1 cellular context compared by ENCODE assay signal in genomic region chr1:17438176-17438976, GRCh38.
A peak's percentile ranks its signal among the peaks of the same experiment; 100 is the strongest.
TF ChIP-seq lines count a peak whose summit lies in the region.

No MANE protein-coding gene starts in this region.

TF ChIP-seq in GM12878, 131 proteins besides CTCF, POLR2A, EP300 and RAD21 (continued from another document and continues in another):
- TF ChIP-seq, protein P1, sequence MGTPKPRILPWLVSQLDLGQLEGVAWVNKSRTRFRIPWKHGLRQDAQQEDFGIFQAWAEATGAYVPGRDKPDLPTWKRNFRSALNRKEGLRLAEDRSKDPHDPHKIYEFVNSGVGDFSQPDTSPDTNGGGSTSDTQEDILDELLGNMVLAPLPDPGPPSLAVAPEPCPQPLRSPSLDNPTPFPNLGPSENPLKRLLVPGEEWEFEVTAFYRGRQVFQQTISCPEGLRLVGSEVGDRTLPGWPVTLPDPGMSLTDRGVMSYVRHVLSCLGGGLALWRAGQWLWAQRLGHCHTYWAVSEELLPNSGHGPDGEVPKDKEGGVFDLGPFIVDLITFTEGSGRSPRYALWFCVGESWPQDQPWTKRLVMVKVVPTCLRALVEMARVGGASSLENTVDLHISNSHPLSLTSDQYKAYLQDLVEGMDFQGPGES (IDR thresholded peaks at IDR 0.05), result no peak
- TF ChIP-seq, protein P2, sequence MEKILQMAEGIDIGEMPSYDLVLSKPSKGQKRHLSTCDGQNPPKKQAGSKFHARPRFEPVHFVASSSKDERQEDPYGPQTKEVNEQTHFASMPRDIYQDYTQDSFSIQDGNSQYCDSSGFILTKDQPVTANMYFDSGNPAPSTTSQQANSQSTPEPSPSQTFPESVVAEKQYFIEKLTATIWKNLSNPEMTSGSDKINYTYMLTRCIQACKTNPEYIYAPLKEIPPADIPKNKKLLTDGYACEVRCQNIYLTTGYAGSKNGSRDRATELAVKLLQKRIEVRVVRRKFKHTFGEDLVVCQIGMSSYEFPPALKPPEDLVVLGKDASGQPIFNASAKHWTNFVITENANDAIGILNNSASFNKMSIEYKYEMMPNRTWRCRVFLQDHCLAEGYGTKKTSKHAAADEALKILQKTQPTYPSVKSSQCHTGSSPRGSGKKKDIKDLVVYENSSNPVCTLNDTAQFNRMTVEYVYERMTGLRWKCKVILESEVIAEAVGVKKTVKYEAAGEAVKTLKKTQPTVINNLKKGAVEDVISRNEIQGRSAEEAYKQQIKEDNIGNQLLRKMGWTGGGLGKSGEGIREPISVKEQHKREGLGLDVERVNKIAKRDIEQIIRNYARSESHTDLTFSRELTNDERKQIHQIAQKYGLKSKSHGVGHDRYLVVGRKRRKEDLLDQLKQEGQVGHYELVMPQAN (conservative IDR thresholded peaks at IDR 0.05), result 0 out of 2 replicates have a peak, but pooled peaks have one; percentile 63
- TF ChIP-seq BMI1 (IDR thresholded peaks at IDR 0.05; ENCODE audit: borderline replicate concordance) (no peak), KDM1A (IDR thresholded peaks at IDR 0.05; ENCODE audit: borderline replicate concordance) (no peak), FOXM1 (IDR thresholded peaks at IDR 0.05; ENCODE audit: low read depth, low read length) (no peak), IKZF1 (conservative IDR thresholded peaks at IDR 0.05) (peak; percentile 93), EZH2 (IDR thresholded peaks at IDR 0.05; ENCODE audit: borderline replicate concordance, control insufficient read depth, low read depth, low read length) (no peak), BCL11A (IDR thresholded peaks at IDR 0.05; ENCODE audit: low read depth, low read length) (no peak), KLF5 (IDR thresholded peaks at IDR 0.05; ENCODE audit: partially characterized antibody) (no peak), FOXK2 (IDR thresholded peaks at IDR 0.05) (no peak), MTA2 (IDR thresholded peaks at IDR 0.05; ENCODE audit: low read depth) (peak; percentile 40; the same call in 1 of the 2 replicates), WRNIP1 (IDR thresholded peaks at IDR 0.05; ENCODE audit: borderline replicate concordance, low read depth, low read length) (no peak), CBFB (IDR thresholded peaks at IDR 0.05; ENCODE audit: low read depth) (peak; percentile 55; the same call in 1 of the 2 replicates), TCF12 (IDR thresholded peaks at IDR 0.05; ENCODE audit: low read depth, low read length) (0 out of 2 replicates have a peak, but pooled peaks have one; percentile 27), NR2F1 (conservative IDR thresholded peaks at IDR 0.05) (peak; percentile 36), SIN3A (IDR thresholded peaks at IDR 0.05; ENCODE audit: low read depth, low read length) (peak; percentile 52; the same call in 1 of the 2 replicates), SPI1 (IDR thresholded peaks at IDR 0.05; ENCODE audit: borderline replicate concordance, insufficient read depth, low read depth, low read length) (peak; percentile 69), ZNF384 (IDR thresholded peaks at IDR 0.05; ENCODE audit: borderline replicate concordance, low read depth, low read length) (no peak), RUNX3 (IDR thresholded peaks at IDR 0.05; ENCODE audit: low read length) (peak; percentile 77), TCF3 (IDR thresholded peaks at IDR 0.05; ENCODE audit: borderline replicate concordance, insufficient read depth, low read depth, low read length) (no peak; the same call in 1 of the 2 replicates), SREBF1 (IDR thresholded peaks at IDR 0.05; ENCODE audit: low read length) (no peak), CHD2 (IDR thresholded peaks at IDR 0.05; ENCODE audit: borderline replicate concordance, low read depth, low read length) (peak; percentile 73), SREBF2 (IDR thresholded peaks at IDR 0.05; ENCODE audit: low read length) (no peak), ESRRA (IDR thresholded peaks at IDR 0.05; ENCODE audit: low read length) (no peak), RCOR1 (conservative IDR thresholded peaks at IDR 0.05; ENCODE audit: low read depth, low read length) (0 out of 2 replicates have a peak, but pooled peaks have one; percentile 22), SMAD5 (IDR thresholded peaks at IDR 0.05; ENCODE audit: low read depth) (no peak; the same call in 1 of the 2 replicates), MTA3 (IDR thresholded peaks at IDR 0.05; ENCODE audit: borderline replicate concordance, low read length) (no peak; the same call in 1 of the 2 replicates), DPF2 (IDR thresholded peaks at IDR 0.05) (peak; percentile 84; the same call in 1 of the 2 replicates), SUZ12 (IDR thresholded peaks at IDR 0.05; ENCODE audit: unreplicated experiment) (no peak), IKZF2 (IDR thresholded peaks at IDR 0.05) (peak; percentile 66 to 70), RFX5 (IDR thresholded peaks at IDR 0.05; ENCODE audit: low read depth, low read length) (no peak), MEF2A (IDR thresholded peaks at IDR 0.05; ENCODE audit: insufficient read depth, low read depth, low read length) (no peak), KAT2A (conservative IDR thresholded peaks at IDR 0.05; ENCODE audit: control insufficient read depth, low read depth, low read length) (no peak), EED (IDR thresholded peaks at IDR 0.05; ENCODE audit: low read depth) (peak; percentile 60; the same call in 1 of the 2 replicates), SMARCA5 (IDR thresholded peaks at IDR 0.05) (0 out of 2 replicates have a peak, but pooled peaks have one; percentile 67), GABPA (IDR thresholded peaks at IDR 0.05; ENCODE audit: low read depth) (no peak), ZNF24 (IDR thresholded peaks at IDR 0.05) (0 out of 2 replicates have a peak, but pooled peaks have one; percentile 25), ATF2 (IDR thresholded peaks at IDR 0.05; ENCODE audit: low read length) (no peak)
- TF ChIP-seq, protein P3, sequence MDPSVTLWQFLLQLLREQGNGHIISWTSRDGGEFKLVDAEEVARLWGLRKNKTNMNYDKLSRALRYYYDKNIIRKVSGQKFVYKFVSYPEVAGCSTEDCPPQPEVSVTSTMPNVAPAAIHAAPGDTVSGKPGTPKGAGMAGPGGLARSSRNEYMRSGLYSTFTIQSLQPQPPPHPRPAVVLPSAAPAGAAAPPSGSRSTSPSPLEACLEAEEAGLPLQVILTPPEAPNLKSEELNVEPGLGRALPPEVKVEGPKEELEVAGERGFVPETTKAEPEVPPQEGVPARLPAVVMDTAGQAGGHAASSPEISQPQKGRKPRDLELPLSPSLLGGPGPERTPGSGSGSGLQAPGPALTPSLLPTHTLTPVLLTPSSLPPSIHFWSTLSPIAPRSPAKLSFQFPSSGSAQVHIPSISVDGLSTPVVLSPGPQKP (IDR thresholded peaks at IDR 0.05; ENCODE audit: low read depth, low read length), result no peak
- TF ChIP-seq, protein P4, sequence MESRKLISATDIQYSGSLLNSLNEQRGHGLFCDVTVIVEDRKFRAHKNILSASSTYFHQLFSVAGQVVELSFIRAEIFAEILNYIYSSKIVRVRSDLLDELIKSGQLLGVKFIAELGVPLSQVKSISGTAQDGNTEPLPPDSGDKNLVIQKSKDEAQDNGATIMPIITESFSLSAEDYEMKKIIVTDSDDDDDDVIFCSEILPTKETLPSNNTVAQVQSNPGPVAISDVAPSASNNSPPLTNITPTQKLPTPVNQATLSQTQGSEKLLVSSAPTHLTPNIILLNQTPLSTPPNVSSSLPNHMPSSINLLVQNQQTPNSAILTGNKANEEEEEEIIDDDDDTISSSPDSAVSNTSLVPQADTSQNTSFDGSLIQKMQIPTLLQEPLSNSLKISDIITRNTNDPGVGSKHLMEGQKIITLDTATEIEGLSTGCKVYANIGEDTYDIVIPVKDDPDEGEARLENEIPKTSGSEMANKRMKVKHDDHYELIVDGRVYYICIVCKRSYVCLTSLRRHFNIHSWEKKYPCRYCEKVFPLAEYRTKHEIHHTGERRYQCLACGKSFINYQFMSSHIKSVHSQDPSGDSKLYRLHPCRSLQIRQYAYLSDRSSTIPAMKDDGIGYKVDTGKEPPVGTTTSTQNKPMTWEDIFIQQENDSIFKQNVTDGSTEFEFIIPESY (IDR thresholded peaks at IDR 0.05), result no peak
- TF ChIP-seq, protein P5, sequence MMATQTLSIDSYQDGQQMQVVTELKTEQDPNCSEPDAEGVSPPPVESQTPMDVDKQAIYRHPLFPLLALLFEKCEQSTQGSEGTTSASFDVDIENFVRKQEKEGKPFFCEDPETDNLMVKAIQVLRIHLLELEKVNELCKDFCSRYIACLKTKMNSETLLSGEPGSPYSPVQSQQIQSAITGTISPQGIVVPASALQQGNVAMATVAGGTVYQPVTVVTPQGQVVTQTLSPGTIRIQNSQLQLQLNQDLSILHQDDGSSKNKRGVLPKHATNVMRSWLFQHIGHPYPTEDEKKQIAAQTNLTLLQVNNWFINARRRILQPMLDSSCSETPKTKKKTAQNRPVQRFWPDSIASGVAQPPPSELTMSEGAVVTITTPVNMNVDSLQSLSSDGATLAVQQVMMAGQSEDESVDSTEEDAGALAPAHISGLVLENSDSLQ (IDR thresholded peaks at IDR 0.05), result no peak
- TF ChIP-seq, protein P6, sequence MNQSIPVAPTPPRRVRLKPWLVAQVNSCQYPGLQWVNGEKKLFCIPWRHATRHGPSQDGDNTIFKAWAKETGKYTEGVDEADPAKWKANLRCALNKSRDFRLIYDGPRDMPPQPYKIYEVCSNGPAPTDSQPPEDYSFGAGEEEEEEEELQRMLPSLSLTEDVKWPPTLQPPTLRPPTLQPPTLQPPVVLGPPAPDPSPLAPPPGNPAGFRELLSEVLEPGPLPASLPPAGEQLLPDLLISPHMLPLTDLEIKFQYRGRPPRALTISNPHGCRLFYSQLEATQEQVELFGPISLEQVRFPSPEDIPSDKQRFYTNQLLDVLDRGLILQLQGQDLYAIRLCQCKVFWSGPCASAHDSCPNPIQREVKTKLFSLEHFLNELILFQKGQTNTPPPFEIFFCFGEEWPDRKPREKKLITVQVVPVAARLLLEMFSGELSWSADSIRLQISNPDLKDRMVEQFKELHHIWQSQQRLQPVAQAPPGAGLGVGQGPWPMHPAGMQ (IDR thresholded peaks at IDR 0.05; ENCODE audit: borderline replicate concordance), result no peak
- TF ChIP-seq, protein P7, sequence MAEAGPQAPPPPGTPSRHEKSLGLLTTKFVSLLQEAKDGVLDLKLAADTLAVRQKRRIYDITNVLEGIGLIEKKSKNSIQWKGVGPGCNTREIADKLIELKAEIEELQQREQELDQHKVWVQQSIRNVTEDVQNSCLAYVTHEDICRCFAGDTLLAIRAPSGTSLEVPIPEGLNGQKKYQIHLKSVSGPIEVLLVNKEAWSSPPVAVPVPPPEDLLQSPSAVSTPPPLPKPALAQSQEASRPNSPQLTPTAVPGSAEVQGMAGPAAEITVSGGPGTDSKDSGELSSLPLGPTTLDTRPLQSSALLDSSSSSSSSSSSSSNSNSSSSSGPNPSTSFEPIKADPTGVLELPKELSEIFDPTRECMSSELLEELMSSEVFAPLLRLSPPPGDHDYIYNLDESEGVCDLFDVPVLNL (IDR thresholded peaks at IDR 0.05; ENCODE audit: low read depth, low read length), result no peak
- TF ChIP-seq, protein P8, sequence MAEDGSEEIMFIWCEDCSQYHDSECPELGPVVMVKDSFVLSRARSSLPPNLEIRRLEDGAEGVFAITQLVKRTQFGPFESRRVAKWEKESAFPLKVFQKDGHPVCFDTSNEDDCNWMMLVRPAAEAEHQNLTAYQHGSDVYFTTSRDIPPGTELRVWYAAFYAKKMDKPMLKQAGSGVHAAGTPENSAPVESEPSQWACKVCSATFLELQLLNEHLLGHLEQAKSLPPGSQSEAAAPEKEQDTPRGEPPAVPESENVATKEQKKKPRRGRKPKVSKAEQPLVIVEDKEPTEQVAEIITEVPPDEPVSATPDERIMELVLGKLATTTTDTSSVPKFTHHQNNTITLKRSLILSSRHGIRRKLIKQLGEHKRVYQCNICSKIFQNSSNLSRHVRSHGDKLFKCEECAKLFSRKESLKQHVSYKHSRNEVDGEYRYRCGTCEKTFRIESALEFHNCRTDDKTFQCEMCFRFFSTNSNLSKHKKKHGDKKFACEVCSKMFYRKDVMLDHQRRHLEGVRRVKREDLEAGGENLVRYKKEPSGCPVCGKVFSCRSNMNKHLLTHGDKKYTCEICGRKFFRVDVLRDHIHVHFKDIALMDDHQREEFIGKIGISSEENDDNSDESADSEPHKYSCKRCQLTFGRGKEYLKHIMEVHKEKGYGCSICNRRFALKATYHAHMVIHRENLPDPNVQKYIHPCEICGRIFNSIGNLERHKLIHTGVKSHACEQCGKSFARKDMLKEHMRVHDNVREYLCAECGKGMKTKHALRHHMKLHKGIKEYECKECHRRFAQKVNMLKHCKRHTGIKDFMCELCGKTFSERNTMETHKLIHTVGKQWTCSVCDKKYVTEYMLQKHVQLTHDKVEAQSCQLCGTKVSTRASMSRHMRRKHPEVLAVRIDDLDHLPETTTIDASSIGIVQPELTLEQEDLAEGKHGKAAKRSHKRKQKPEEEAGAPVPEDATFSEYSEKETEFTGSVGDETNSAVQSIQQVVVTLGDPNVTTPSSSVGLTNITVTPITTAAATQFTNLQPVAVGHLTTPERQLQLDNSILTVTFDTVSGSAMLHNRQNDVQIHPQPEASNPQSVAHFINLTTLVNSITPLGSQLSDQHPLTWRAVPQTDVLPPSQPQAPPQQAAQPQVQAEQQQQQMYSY (CRISPR knock-in tag; IDR thresholded peaks at IDR 0.05), result no peak
- TF ChIP-seq, protein P9, sequence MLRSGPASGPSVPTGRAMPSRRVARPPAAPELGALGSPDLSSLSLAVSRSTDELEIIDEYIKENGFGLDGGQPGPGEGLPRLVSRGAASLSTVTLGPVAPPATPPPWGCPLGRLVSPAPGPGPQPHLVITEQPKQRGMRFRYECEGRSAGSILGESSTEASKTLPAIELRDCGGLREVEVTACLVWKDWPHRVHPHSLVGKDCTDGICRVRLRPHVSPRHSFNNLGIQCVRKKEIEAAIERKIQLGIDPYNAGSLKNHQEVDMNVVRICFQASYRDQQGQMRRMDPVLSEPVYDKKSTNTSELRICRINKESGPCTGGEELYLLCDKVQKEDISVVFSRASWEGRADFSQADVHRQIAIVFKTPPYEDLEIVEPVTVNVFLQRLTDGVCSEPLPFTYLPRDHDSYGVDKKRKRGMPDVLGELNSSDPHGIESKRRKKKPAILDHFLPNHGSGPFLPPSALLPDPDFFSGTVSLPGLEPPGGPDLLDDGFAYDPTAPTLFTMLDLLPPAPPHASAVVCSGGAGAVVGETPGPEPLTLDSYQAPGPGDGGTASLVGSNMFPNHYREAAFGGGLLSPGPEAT (IDR thresholded peaks at IDR 0.05; ENCODE audit: low read depth), result peak; percentile 58; the same call in 1 of the 2 replicates
- TF ChIP-seq, protein P10, sequence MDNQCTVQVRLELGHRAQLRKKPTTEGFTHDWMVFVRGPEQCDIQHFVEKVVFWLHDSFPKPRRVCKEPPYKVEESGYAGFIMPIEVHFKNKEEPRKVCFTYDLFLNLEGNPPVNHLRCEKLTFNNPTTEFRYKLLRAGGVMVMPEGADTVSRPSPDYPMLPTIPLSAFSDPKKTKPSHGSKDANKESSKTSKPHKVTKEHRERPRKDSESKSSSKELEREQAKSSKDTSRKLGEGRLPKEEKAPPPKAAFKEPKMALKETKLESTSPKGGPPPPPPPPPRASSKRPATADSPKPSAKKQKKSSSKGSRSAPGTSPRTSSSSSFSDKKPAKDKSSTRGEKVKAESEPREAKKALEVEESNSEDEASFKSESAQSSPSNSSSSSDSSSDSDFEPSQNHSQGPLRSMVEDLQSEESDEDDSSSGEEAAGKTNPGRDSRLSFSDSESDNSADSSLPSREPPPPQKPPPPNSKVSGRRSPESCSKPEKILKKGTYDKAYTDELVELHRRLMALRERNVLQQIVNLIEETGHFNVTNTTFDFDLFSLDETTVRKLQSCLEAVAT (IDR thresholded peaks at IDR 0.05), result 0 out of 2 replicates have a peak, but pooled peaks have one; percentile 19
